ENCODE assay signal across 2 cellular contexts in the genomic region with DNA sequence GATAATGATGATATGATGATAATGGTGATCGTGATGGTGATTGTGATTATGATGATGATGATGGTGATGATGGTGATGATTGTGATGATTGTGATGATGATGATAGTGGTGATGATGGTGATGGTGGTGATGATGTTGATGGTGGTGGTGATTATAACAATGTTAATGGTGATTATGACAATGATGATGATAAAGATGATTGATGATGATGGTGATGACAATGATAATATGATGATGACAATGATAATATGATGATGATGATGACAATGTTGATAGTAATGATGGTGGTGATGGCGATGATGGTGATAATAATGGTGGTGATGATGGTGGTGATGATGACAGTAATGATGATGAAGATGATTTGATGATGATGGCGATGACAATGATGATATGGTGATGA.
TF ChIP-seq lines count a peak whose summit lies in the region.

No MANE protein-coding gene starts in this region.

TF ChIP-seq in HepG2, 621 proteins besides CTCF, POLR2A, EP300 and RAD21:
- TF ChIP-seq, protein P1, sequence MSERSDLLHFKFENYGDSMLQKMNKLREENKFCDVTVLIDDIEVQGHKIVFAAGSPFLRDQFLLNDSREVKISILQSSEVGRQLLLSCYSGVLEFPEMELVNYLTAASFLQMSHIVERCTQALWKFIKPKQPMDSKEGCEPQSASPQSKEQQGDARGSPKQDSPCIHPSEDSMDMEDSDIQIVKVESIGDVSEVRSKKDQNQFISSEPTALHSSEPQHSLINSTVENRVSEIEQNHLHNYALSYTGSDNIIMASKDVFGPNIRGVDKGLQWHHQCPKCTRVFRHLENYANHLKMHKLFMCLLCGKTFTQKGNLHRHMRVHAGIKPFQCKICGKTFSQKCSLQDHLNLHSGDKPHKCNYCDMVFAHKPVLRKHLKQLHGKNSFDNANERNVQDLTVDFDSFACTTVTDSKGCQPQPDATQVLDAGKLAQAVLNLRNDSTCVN (CRISPR knock-in tag; IDR thresholded peaks at IDR 0.05; ENCODE audit: borderline replicate concordance): no peak
- TF ChIP-seq CREB1 (IDR thresholded peaks at IDR 0.05) (peak; percentile 98), CREB1 (CRISPR knock-in tag; IDR thresholded peaks at IDR 0.05) (no peak), MED1 (CRISPR knock-in tag; IDR thresholded peaks at IDR 0.05) (no peak), TRIM22 (IDR thresholded peaks at IDR 0.05) (0 out of 2 replicates have a peak, but pooled peaks have one; percentile 23), ZNF121 (CRISPR knock-in tag; IDR thresholded peaks at IDR 0.05) (no peak), PHF5A (CRISPR knock-in tag; IDR thresholded peaks at IDR 0.05; ENCODE audit: low read depth, unreplicated experiment) (no peak), ARNT (IDR thresholded peaks at IDR 0.05) (peak; percentile 8; the same call in 1 of the 2 replicates), ZNF615 (CRISPR knock-in tag; IDR thresholded peaks at IDR 0.05; ENCODE audit: borderline replicate concordance) (no peak), IKZF1 (IDR thresholded peaks at IDR 0.05) (peak; percentile 59; the same call in 1 of the 2 replicates), ARID4A (CRISPR knock-in tag; IDR thresholded peaks at IDR 0.05; ENCODE audit: borderline replicate concordance) (no peak), ATF7 (IDR thresholded peaks at IDR 0.05) (peak; percentile 61), ATF7 (CRISPR knock-in tag; IDR thresholded peaks at IDR 0.05) (no peak), HNF4A (CRISPR knock-in tag; IDR thresholded peaks at IDR 0.05) (no peak), MEIS2 (CRISPR knock-in tag; IDR thresholded peaks at IDR 0.05) (no peak)
- TF ChIP-seq, protein P2, sequence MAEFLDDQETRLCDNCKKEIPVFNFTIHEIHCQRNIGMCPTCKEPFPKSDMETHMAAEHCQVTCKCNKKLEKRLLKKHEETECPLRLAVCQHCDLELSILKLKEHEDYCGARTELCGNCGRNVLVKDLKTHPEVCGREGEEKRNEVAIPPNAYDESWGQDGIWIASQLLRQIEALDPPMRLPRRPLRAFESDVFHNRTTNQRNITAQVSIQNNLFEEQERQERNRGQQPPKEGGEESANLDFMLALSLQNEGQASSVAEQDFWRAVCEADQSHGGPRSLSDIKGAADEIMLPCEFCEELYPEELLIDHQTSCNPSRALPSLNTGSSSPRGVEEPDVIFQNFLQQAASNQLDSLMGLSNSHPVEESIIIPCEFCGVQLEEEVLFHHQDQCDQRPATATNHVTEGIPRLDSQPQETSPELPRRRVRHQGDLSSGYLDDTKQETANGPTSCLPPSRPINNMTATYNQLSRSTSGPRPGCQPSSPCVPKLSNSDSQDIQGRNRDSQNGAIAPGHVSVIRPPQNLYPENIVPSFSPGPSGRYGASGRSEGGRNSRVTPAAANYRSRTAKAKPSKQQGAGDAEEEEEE (CRISPR knock-in tag; IDR thresholded peaks at IDR 0.05; ENCODE audit: borderline replicate concordance): no peak

TF ChIP-seq in IMR-90, 13 proteins besides CTCF, POLR2A, EP300 and RAD21:
- TF ChIP-seq MAFK (IDR thresholded peaks at IDR 0.05; ENCODE audit: low read depth, low read length): no peak
